8 cellular contexts compared by ENCODE assay signal in the genomic region with DNA sequence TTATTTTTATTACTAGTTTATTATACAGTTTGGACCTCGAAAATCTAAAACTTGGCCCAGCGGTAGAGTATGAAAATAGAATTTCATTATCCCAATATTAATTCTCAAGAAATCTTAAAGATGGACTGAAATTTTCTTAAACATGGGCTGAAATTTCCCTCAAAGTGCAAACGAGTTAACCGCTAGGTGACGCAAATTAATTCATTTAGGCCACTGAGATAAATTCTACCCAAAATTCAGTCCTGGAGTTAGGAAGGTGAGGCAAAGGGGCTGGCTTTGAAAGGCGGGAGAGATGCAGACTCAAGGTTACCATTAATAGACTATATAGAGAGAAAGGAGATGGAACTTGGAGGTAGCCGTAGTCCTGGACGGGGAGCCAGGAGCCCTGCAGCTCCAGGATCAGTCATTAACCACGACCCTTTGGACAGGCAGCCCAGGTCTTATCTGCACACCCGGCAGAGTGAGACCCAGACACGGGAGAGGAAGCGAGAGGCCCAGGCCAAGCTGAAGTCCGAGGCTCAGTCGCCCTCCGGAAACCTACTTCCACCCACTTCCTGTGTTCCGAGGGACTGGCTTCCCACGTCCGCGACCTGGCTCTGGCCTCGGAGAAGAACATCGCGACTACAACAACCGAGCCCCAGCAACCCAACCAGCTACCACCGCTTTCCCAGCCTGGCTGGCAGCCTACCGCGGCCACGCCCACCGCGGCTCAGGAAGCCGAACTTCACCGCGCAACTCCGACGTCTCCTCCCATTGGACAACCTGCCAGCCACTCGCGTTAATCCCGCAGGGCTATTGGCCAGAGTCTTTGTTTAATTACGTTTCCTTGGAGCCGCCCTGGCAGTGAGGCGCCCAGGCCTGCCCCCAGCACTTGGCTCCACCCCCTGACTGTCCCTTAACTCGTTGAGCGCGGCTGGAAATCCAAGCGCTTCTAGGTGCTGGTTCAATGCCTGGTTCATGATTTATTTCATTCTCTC. TPM values are rescaled to one million over a fixed set of nuclear protein-coding genes. Genes with fewer than 3 reads are reported as not detected.
DNase-seq lines count a peak whose midpoint lies in the region; ATAC-seq lines count a peak whose summit lies in the region.

A gene with protein sequence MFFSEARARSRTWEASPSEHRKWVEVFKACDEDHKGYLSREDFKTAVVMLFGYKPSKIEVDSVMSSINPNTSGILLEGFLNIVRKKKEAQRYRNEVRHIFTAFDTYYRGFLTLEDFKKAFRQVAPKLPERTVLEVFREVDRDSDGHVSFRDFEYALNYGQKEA (minus strand): TSS at position 686 of the 977 bp plus-strand sequence. CDS start 70 bp downstream, at position 616.

- no peaks in the 10 kb centered on the region for H3K4me1 ChIP-seq in endocrine pancreas (ENCODE audit: control insufficient read depth, insufficient read depth, low read length)
- no peaks in the 10 kb centered on the region for H3K4me1 ChIP-seq in mesendoderm (ENCODE audit: control insufficient read depth, low read depth, low read length)

- H3K56ac ChIP-seq in mesendoderm (ENCODE audit: low read length) = peak within 1 kb of the TSS; percentile 98

- no peak within 1 kb of the TSS for H4K5ac ChIP-seq in mesendoderm (ENCODE audit: low read length)

- WGBS in mesendoderm (ENCODE audit: extremely low coverage, insufficient coverage, low lambda C conversion rate) = no CpG with 5 or more reads among the region's 44 CpGs

- peaks cover 12% of the 10 kb centered on the region for H3K79me2 ChIP-seq in mesendoderm (ENCODE audit: control insufficient read depth, insufficient read depth, low read length)

- H2BK120ac ChIP-seq in mesendoderm (ENCODE audit: low read depth, low read length) = no peak within 1 kb of the TSS

- peak within 1 kb of the TSS; percentile 83 for H3K27ac ChIP-seq in mesendoderm (ENCODE audit: low read depth, low read length)

- DNase-seq in Caki2 (ENCODE audit: low read depth) (peak; percentile 95), HUDEP-2 (lab: John Stamatoyannopoulos, UW; ENCODE audit: unreplicated experiment in 76 of 76) (peak; percentile 51 to 98 (median 94)), NOMO-1 treated with dmso at 0.1 percent for 144 hours (lab: John Stamatoyannopoulos, UW; ENCODE audit: unreplicated experiment) (peak; percentile 99), mesendoderm (peak; percentile 100)
- DNase-seq in activated CD8-positive, alpha-beta memory T cell treated with anti-CD3 and anti-CD28 coated beads, Interleukin-2, amount 50 U/mL, for 1 hour (ENCODE audit: extremely low read depth) = peak; percentile 92
- DNase-seq in stimulated activated CD8-positive, alpha-beta memory T cell treated with anti-CD3 and anti-CD28 coated beads, Interleukin-15, amount 100 ng/mL, for 1 hour (ENCODE audit: low read depth) = peak; percentile 90

- no peak within 1 kb of the TSS for H2AK5ac ChIP-seq in mesendoderm (ENCODE audit: low read length)

- in situ Hi-C loops in Caki2 (cut with HindIII; ENCODE audit: low pct_unique_long_range_greater_than_20kb, low sequenced_read_pairs) = no loop called here

- peak within 1 kb of the TSS; percentile 30 for H4K8ac ChIP-seq in mesendoderm (ENCODE audit: low read depth, low read length)

- H2BK5ac ChIP-seq in mesendoderm (ENCODE audit: low read length) = peak within 1 kb of the TSS; percentile 67

- peak within 1 kb of the TSS; percentile 10 for H3K4ac ChIP-seq in mesendoderm (ENCODE audit: low read depth, low read length)

- H3K36me3 ChIP-seq in endocrine pancreas (ENCODE audit: control insufficient read depth, insufficient read depth, low read length) = no peaks in the 10 kb centered on the region
- H3K36me3 ChIP-seq in mesendoderm (ENCODE audit: control insufficient read depth, insufficient read depth, low read length) = no peaks in the 10 kb centered on the region

- peak within 1 kb of the TSS; percentile 1 for H3K18ac ChIP-seq in mesendoderm (ENCODE audit: low read length)

- H3K4me2 ChIP-seq in mesendoderm (ENCODE audit: low read length) = peak within 1 kb of the TSS; percentile 85

- H3K79me1 ChIP-seq in mesendoderm (ENCODE audit: low read length) = peaks cover 9% of the 10 kb centered on the region

- no peak within 1 kb of the TSS for H2BK15ac ChIP-seq in mesendoderm (replicated peaks; ENCODE audit: low read depth)

- H3K9ac ChIP-seq in endocrine pancreas (ENCODE audit: control insufficient read depth, insufficient read depth, low read length) = peak within 1 kb of the TSS; percentile 5
- peak within 1 kb of the TSS; percentile 95 for H3K9ac ChIP-seq in mesendoderm (ENCODE audit: low read length)

- no peaks in the 10 kb centered on the region for H3K9me3 ChIP-seq in endocrine pancreas (ENCODE audit: control insufficient read depth, low read length)

- ATAC-seq in GM21381 (IDR thresholded peaks at IDR 0.05; ENCODE audit: unreplicated experiment) = peak; percentile 80

- peak within 1 kb of the TSS; percentile 12 for H3K23ac ChIP-seq in mesendoderm (ENCODE audit: low read length)

- H3K27me3 ChIP-seq in endocrine pancreas (ENCODE audit: control insufficient read depth, insufficient read depth, low read length) = no peaks in the 10 kb centered on the region
- no peaks in the 10 kb centered on the region for H3K27me3 ChIP-seq in mesendoderm (ENCODE audit: insufficient read depth, low read length, poor library complexity)

- H3K4me3 ChIP-seq in endocrine pancreas (ENCODE audit: control insufficient read depth, insufficient read depth, low read length) = peak within 1 kb of the TSS; percentile 92
- peak within 1 kb of the TSS; percentile 90 for H3K4me3 ChIP-seq in mesendoderm (ENCODE audit: low read length)

RNA-seq across cellular contexts. Expression of the gene that starts here (rescaled TPM):
- 9.7 and 13.9 TPM in 2 replicates for total RNA-seq in Caki2 (2014; rRNA removed; shearing (Covaris generic); ENCODE audit: low replicate concordance)
- polyA plus RNA-seq in mesendoderm (2013, experiment 1 of 2) = 8.6 TPM
- 8.5 TPM for polyA plus RNA-seq in mesendoderm (2013, experiment 2 of 2)

Comparison
In these comparisons a context has a peak if more than half of its experiments do, and no peak if none do; other contexts are left out.
1. Peak in every context shown above with its lines: DNase-seq, ATAC-seq, H3K4me3 ChIP-seq and H3K27ac ChIP-seq.